In genomic region chr10:98195132-98195531, GRCh38 we compare ENCODE assay signal across 31 cellular contexts.
A peak's percentile ranks its signal among the peaks of the same experiment; 100 is the strongest.
DNase-seq lines count a peak whose midpoint lies in the region; ATAC-seq and TF ChIP-seq lines count a peak whose summit lies in the region.
"Had no signal": no experiment of that assay in that cellular context is flagged by ENCODE, and none has a peak within 500 bp of the region (broad histone marks: within the 10 kb centered on the region; RNA-seq: fewer than 3 reads in every experiment).

No MANE protein-coding gene starts in this region.

- no peak overlapping the region for H3K4me3 ChIP-seq in MM.1S (ENCODE audit: low read length)
- H3K4me3 ChIP-seq in fibroblast of mammary gland (ENCODE audit: control insufficient read depth, low read depth, low read length): no peak overlapping the region
- H3K4me3 ChIP-seq: adrenal gland, BLaER1, esophagus squamous epithelium, gastrocnemius medialis, lung, MG63, right lobe of liver, spleen had no signal

- H3K4me1 ChIP-seq in MM.1S (ENCODE audit: low read length): peaks cover 10% of the 10 kb centered on the region
- H3K4me1 ChIP-seq: BLaER1, esophagus squamous epithelium, gastrocnemius medialis, right lobe of liver had no signal

- no peak overlapping the region for H3K4me2 ChIP-seq in MM.1S (ENCODE audit: low read depth, low read length)
- H3K4me2 ChIP-seq: BLaER1 had no signal

- H3K79me2 ChIP-seq in MM.1S (ENCODE audit: low read length): peaks cover 8% of the 10 kb centered on the region; the same call in 1 of the 2 replicates

- ATAC-seq in GM19351 (IDR thresholded peaks at IDR 0.05; ENCODE audit: unreplicated experiment): peak; percentile 64
- ATAC-seq in GM19463 (IDR thresholded peaks at IDR 0.05; ENCODE audit: unreplicated experiment): no peak
- ATAC-seq in GM18870 (IDR thresholded peaks at IDR 0.05; ENCODE audit: unreplicated experiment): no peak
- ATAC-seq: gastrocnemius medialis, natural killer cell, right lobe of liver had no signal

- H3K27ac ChIP-seq in MM.1S (ENCODE audit: low read length): no peak overlapping the region
- H3K27ac ChIP-seq: adrenal gland, BLaER1, esophagus squamous epithelium, gastrocnemius medialis, HL-60, right lobe of liver, spleen had no signal

- TF ChIP-seq CTCF in GM13976 (IDR thresholded peaks at IDR 0.05; ENCODE audit: borderline replicate concordance, control extremely low read depth, extremely low read depth, insufficient read depth, missing control alignments) (no peak), MM.1S (IDR thresholded peaks at IDR 0.05; ENCODE audit: low read length) (no peak), fibroblast of mammary gland (conservative IDR thresholded peaks at IDR 0.05; ENCODE audit: control insufficient read depth, insufficient read depth, low read depth, low read length) (no peak)

- no peaks in the 10 kb centered on the region for H3F3A ChIP-seq in MM.1S (ENCODE audit: insufficient read depth, low read length)

- H4K20me1 ChIP-seq in MM.1S (ENCODE audit: insufficient read depth, low read length): no peaks in the 10 kb centered on the region
- H4K20me1 ChIP-seq: BLaER1 had no signal

- no peak overlapping the region for H3K9ac ChIP-seq in MM.1S (ENCODE audit: low read length)
- H3K9ac ChIP-seq: BLaER1 had no signal

- no peaks in the 10 kb centered on the region for H3K9me2 ChIP-seq in MM.1S (replicated peaks; ENCODE audit: insufficient read depth, low read length)

- in situ Hi-C loops in GM13976 (cut with MboI; ENCODE audit: low sequenced_read_pairs, unreplicated experiment): no loop called here

- no peaks in the 10 kb centered on the region for H3K36me3 ChIP-seq in MM.1S (replicated peaks; ENCODE audit: insufficient read depth, low read length)
- H3K36me3 ChIP-seq: adrenal gland, gastrocnemius medialis, right lobe of liver had no signal

- no peaks in the 10 kb centered on the region for H3K27me3 ChIP-seq in MM.1S (replicated peaks; ENCODE audit: insufficient read depth, low read length)
- H3K27me3 ChIP-seq: adrenal gland, BLaER1, esophagus squamous epithelium, gastrocnemius medialis, MG63, right lobe of liver, spleen had no signal

- no peaks in the 10 kb centered on the region for H3K9me3 ChIP-seq in MM.1S (replicated peaks; ENCODE audit: insufficient read depth, low read length)
- H3K9me3 ChIP-seq: adrenal gland, gastrocnemius medialis, MG63, right lobe of liver had no signal

- H2AFZ ChIP-seq in MM.1S (ENCODE audit: low read length): no peak overlapping the region

- peak; percentile 16 for DNase-seq in GM13976 (ENCODE audit: low spot score)
- DNase-seq in MM.1S: peak; percentile 19
- DNase-seq in fibroblast of mammary gland (ENCODE audit: low read depth): peak; percentile 5
- DNase-seq in NCI-H446 (lab: John Stamatoyannopoulos, UW): no peak
- DNase-seq: activated CD4-positive, alpha-beta T cell treated with anti-CD3 and anti-CD28 coated beads, Interleukin-2, amount 10 ng/mL, durations not matched to agents 24 days and 14 days; activated naive CD4-positive, alpha-beta T cell; activated T-cell treated with anti-CD3 and anti-CD28 coated beads, Interleukin-2, amount 50 U/mL, for 24 hours; adrenal gland; DMS 273 treated with DMSO at 0.1 percent for 48 hours; esophagus squamous epithelium; gastrocnemius medialis; GOT3; HFFc6; KBM-7; MG63; natural killer cell; NCI-H1417; NCI-H2029 treated with DMSO at 0.1 percent for 48 hours; NCI-H526 treated with DMSO at 0.1 percent for 48 hours; nucleus accumbens; right lobe of liver; SIG-M5; spleen; stimulated activated CD4-positive, alpha-beta T cell treated with anti-CD3 and anti-CD28 coated beads, Interleukin-2, amount 100 ng/mL, for 24 hours; SW 1271 had no signal

Comparison
In these comparisons a context has a peak if more than half of its experiments do, and no peak if none do; other contexts are left out.
1. DNase-seq: peak in GM13976 (single experiment), MM.1S (single experiment) and fibroblast of mammary gland (single experiment); none in NCI-H446 (0 of 2).